In the genomic region with DNA sequence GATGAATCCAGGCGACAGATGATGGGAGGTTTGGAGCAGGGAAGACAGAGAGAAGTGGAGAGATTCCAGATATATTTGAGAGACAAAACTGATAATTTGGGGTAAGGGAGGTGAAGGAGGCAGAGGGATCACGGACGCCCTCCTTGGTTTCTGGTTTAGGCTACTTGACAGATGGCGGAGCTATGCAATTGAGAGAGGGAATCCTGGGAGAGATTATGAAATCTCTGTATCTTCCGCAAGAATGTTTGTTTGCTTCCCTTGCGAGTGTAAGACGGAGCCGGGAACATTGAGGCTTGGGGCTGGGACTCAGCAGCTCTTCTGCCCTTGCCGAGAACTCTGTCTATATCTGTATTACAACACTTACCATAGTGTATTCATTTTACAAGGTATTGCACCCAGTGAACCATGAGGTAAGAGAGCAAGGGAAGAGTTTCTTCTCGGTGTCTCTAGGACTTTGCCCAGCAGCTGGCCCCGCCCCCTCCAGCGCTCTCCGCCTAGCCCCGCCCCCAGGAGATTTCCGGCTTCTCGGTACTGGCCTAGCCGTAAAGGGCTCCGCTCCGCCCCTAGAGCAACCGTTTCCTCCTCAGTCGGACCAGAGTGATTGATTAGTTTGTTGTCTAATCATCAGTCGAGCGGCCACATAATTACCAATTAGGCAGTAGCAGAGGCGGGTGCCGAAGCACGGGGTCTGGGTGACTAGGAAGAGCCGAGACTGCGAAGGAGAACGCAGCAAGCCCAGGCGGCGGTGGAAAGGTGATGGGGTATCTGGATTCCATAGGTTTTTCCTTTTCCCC, we compare ENCODE assay signal across 1 cellular context.
TF ChIP-seq lines count a peak whose summit lies in the region.

A gene with protein sequence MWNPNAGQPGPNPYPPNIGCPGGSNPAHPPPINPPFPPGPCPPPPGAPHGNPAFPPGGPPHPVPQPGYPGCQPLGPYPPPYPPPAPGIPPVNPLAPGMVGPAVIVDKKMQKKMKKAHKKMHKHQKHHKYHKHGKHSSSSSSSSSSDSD (plus strand): TSS at position 695 of the 794 bp plus-strand sequence. CDS start 981 bp downstream, outside the sequence.

TF ChIP-seq in K562, 482 proteins besides CTCF, POLR2A, EP300 and RAD21 (continued from another document and continues in another):
- TF ChIP-seq, protein P1, sequence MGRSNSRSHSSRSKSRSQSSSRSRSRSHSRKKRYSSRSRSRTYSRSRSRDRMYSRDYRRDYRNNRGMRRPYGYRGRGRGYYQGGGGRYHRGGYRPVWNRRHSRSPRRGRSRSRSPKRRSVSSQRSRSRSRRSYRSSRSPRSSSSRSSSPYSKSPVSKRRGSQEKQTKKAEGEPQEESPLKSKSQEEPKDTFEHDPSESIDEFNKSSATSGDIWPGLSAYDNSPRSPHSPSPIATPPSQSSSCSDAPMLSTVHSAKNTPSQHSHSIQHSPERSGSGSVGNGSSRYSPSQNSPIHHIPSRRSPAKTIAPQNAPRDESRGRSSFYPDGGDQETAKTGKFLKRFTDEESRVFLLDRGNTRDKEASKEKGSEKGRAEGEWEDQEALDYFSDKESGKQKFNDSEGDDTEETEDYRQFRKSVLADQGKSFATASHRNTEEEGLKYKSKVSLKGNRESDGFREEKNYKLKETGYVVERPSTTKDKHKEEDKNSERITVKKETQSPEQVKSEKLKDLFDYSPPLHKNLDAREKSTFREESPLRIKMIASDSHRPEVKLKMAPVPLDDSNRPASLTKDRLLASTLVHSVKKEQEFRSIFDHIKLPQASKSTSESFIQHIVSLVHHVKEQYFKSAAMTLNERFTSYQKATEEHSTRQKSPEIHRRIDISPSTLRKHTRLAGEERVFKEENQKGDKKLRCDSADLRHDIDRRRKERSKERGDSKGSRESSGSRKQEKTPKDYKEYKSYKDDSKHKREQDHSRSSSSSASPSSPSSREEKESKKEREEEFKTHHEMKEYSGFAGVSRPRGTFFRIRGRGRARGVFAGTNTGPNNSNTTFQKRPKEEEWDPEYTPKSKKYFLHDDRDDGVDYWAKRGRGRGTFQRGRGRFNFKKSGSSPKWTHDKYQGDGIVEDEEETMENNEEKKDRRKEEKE (IDR thresholded peaks at IDR 0.05; ENCODE audit: borderline replicate concordance in 1 of 2, control insufficient read depth in 1 of 2, low read depth in 2 of 2, low read length in 1 of 2): no peak
- TF ChIP-seq TBL1XR1 (IDR thresholded peaks at IDR 0.05; ENCODE audit: low read length in 2 of 2): no peak
- TF ChIP-seq RUNX1 (IDR thresholded peaks at IDR 0.05; ENCODE audit: low read depth): no peak
- TF ChIP-seq HIVEP1 (CRISPR knock-in tag; IDR thresholded peaks at IDR 0.05): no peak
- TF ChIP-seq POLR3G (IDR thresholded peaks at IDR 0.05; ENCODE audit: extremely low read depth, insufficient read length, insufficient replicate concordance): no peak
- TF ChIP-seq, protein P2, sequence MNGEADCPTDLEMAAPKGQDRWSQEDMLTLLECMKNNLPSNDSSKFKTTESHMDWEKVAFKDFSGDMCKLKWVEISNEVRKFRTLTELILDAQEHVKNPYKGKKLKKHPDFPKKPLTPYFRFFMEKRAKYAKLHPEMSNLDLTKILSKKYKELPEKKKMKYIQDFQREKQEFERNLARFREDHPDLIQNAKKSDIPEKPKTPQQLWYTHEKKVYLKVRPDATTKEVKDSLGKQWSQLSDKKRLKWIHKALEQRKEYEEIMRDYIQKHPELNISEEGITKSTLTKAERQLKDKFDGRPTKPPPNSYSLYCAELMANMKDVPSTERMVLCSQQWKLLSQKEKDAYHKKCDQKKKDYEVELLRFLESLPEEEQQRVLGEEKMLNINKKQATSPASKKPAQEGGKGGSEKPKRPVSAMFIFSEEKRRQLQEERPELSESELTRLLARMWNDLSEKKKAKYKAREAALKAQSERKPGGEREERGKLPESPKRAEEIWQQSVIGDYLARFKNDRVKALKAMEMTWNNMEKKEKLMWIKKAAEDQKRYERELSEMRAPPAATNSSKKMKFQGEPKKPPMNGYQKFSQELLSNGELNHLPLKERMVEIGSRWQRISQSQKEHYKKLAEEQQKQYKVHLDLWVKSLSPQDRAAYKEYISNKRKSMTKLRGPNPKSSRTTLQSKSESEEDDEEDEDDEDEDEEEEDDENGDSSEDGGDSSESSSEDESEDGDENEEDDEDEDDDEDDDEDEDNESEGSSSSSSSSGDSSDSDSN (IDR thresholded peaks at IDR 0.05; ENCODE audit: borderline replicate concordance in 1 of 2, low read depth in 2 of 2, low read length in 2 of 2): no peak
- peak; percentile 33; the same call in 1 of the 2 replicates for TF ChIP-seq ARID1B (IDR thresholded peaks at IDR 0.05)
- TF ChIP-seq SMAD2 (IDR thresholded peaks at IDR 0.05; ENCODE audit: low read depth, low read length): no peak
- peak; percentile 49; the same call in 1 of the 2 replicates for TF ChIP-seq NFE2 (IDR thresholded peaks at IDR 0.05; ENCODE audit: low read depth)
- TF ChIP-seq MYC (IDR thresholded peaks at IDR 0.05; ENCODE audit: low read depth, low read length): peak; percentile 71
- peak; percentile 43; the same call in 1 of the 2 replicates for TF ChIP-seq MYC (CRISPR knock-in tag; IDR thresholded peaks at IDR 0.05; ENCODE audit: borderline replicate concordance, low read depth)
- no peak for TF ChIP-seq DDX20 (tag; IDR thresholded peaks at IDR 0.05; ENCODE audit: low read depth)
- no peak for TF ChIP-seq SLC30A9 (CRISPR knock-in tag; IDR thresholded peaks at IDR 0.05)
- TF ChIP-seq ATF1 (CRISPR knock-in tag; IDR thresholded peaks at IDR 0.05): no peak
- TF ChIP-seq ATF1 (tag; IDR thresholded peaks at IDR 0.05): no peak; the same call in 1 of the 2 replicates
- 0 out of 2 replicates have a peak, but pooled peaks have one; percentile 34 for TF ChIP-seq MEF2D (tag; conservative IDR thresholded peaks at IDR 0.05; ENCODE audit: low read depth)
- TF ChIP-seq, protein P3, sequence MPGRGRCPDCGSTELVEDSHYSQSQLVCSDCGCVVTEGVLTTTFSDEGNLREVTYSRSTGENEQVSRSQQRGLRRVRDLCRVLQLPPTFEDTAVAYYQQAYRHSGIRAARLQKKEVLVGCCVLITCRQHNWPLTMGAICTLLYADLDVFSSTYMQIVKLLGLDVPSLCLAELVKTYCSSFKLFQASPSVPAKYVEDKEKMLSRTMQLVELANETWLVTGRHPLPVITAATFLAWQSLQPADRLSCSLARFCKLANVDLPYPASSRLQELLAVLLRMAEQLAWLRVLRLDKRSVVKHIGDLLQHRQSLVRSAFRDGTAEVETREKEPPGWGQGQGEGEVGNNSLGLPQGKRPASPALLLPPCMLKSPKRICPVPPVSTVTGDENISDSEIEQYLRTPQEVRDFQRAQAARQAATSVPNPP (IDR thresholded peaks at IDR 0.05; ENCODE audit: borderline replicate concordance, insufficient read depth, insufficient read length): no peak
- no peak for TF ChIP-seq SMARCB1 (IDR thresholded peaks at IDR 0.05; ENCODE audit: insufficient read length, low read depth)
- TF ChIP-seq, protein P4, sequence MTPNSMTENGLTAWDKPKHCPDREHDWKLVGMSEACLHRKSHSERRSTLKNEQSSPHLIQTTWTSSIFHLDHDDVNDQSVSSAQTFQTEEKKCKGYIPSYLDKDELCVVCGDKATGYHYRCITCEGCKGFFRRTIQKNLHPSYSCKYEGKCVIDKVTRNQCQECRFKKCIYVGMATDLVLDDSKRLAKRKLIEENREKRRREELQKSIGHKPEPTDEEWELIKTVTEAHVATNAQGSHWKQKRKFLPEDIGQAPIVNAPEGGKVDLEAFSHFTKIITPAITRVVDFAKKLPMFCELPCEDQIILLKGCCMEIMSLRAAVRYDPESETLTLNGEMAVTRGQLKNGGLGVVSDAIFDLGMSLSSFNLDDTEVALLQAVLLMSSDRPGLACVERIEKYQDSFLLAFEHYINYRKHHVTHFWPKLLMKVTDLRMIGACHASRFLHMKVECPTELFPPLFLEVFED (CRISPR knock-in tag; conservative IDR thresholded peaks at IDR 0.05): no peak
- TF ChIP-seq, protein P5, sequence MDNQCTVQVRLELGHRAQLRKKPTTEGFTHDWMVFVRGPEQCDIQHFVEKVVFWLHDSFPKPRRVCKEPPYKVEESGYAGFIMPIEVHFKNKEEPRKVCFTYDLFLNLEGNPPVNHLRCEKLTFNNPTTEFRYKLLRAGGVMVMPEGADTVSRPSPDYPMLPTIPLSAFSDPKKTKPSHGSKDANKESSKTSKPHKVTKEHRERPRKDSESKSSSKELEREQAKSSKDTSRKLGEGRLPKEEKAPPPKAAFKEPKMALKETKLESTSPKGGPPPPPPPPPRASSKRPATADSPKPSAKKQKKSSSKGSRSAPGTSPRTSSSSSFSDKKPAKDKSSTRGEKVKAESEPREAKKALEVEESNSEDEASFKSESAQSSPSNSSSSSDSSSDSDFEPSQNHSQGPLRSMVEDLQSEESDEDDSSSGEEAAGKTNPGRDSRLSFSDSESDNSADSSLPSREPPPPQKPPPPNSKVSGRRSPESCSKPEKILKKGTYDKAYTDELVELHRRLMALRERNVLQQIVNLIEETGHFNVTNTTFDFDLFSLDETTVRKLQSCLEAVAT (IDR thresholded peaks at IDR 0.05): peak in 1 of 2 experiments; percentile 66; a peak in 1 of 4 replicates
- TF ChIP-seq RFX7 (CRISPR knock-in tag; IDR thresholded peaks at IDR 0.05): no peak
- TF ChIP-seq HNRNPL (IDR thresholded peaks at IDR 0.05; ENCODE audit: low read depth, low read length): no peak
- TF ChIP-seq, protein P6, sequence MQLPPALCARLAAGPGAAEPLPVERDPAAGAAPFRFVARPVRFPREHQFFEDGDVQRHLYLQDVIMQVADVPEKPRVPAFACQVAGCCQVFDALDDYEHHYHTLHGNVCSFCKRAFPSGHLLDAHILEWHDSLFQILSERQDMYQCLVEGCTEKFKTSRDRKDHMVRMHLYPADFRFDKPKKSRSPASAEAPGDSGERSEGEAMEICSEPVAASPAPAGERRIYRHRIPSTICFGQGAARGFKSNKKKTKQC (CRISPR knock-in tag; IDR thresholded peaks at IDR 0.05): no peak
- no peak for TF ChIP-seq SOX6 (IDR thresholded peaks at IDR 0.05)
- peak in 1 of 2 experiments; percentile 70; a peak in 1 of 3 replicates for TF ChIP-seq CBX3 (IDR thresholded peaks at IDR 0.05; ENCODE audit: borderline replicate concordance in 1 of 2, low read length in 2 of 2)
- TF ChIP-seq, protein P7, sequence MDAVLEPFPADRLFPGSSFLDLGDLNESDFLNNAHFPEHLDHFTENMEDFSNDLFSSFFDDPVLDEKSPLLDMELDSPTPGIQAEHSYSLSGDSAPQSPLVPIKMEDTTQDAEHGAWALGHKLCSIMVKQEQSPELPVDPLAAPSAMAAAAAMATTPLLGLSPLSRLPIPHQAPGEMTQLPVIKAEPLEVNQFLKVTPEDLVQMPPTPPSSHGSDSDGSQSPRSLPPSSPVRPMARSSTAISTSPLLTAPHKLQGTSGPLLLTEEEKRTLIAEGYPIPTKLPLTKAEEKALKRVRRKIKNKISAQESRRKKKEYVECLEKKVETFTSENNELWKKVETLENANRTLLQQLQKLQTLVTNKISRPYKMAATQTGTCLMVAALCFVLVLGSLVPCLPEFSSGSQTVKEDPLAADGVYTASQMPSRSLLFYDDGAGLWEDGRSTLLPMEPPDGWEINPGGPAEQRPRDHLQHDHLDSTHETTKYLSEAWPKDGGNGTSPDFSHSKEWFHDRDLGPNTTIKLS (IDR thresholded peaks at IDR 0.05; ENCODE audit: borderline replicate concordance, low read depth): no peak
- no peak for TF ChIP-seq SAFB2 (IDR thresholded peaks at IDR 0.05; ENCODE audit: borderline replicate concordance, low read depth, low read length, severe bottlenecking)
- TF ChIP-seq, protein P8, sequence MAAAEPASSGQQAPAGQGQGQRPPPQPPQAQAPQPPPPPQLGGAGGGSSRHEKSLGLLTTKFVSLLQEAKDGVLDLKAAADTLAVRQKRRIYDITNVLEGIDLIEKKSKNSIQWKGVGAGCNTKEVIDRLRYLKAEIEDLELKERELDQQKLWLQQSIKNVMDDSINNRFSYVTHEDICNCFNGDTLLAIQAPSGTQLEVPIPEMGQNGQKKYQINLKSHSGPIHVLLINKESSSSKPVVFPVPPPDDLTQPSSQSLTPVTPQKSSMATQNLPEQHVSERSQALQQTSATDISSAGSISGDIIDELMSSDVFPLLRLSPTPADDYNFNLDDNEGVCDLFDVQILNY (CRISPR knock-in tag; IDR thresholded peaks at IDR 0.05): no peak
- peak; percentile 77 for TF ChIP-seq KDM5B (IDR thresholded peaks at IDR 0.05; ENCODE audit: insufficient replicate concordance, low read depth, low read length)
- TF ChIP-seq ZNF561 (CRISPR knock-in tag; conservative IDR thresholded peaks at IDR 0.05): no peak
- TF ChIP-seq ZNF212 (CRISPR knock-in tag; IDR thresholded peaks at IDR 0.05): no peak
- TF ChIP-seq LEF1 (IDR thresholded peaks at IDR 0.05): peak; percentile 43; the same call in 1 of the 2 replicates
- TF ChIP-seq ZNF197 (CRISPR knock-in tag; IDR thresholded peaks at IDR 0.05; ENCODE audit: low read depth): no peak
- TF ChIP-seq SMC3 (conservative IDR thresholded peaks at IDR 0.05; ENCODE audit: insufficient read depth, low read depth, low read length): no peak
- no peak for TF ChIP-seq ZNF408 (CRISPR knock-in tag; IDR thresholded peaks at IDR 0.05; ENCODE audit: low read depth)
- TF ChIP-seq, protein P9, sequence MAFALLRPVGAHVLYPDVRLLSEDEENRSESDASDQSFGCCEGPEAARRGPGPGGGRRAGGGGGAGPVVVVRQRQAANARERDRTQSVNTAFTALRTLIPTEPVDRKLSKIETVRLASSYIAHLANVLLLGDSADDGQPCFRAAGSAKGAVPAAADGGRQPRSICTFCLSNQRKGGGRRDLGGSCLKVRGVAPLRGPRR (CRISPR knock-in tag; IDR thresholded peaks at IDR 0.05): no peak
- no peak for TF ChIP-seq KHSRP (IDR thresholded peaks at IDR 0.05)
- no peak; the same call in 1 of the 2 replicates for TF ChIP-seq PHF21A (IDR thresholded peaks at IDR 0.05; ENCODE audit: borderline replicate concordance, low read depth)
- TF ChIP-seq JUNB (CRISPR knock-in tag; conservative IDR thresholded peaks at IDR 0.05): no peak
- TF ChIP-seq HSF4 (CRISPR knock-in tag; IDR thresholded peaks at IDR 0.05; ENCODE audit: borderline replicate concordance): no peak
- TF ChIP-seq, protein P10, sequence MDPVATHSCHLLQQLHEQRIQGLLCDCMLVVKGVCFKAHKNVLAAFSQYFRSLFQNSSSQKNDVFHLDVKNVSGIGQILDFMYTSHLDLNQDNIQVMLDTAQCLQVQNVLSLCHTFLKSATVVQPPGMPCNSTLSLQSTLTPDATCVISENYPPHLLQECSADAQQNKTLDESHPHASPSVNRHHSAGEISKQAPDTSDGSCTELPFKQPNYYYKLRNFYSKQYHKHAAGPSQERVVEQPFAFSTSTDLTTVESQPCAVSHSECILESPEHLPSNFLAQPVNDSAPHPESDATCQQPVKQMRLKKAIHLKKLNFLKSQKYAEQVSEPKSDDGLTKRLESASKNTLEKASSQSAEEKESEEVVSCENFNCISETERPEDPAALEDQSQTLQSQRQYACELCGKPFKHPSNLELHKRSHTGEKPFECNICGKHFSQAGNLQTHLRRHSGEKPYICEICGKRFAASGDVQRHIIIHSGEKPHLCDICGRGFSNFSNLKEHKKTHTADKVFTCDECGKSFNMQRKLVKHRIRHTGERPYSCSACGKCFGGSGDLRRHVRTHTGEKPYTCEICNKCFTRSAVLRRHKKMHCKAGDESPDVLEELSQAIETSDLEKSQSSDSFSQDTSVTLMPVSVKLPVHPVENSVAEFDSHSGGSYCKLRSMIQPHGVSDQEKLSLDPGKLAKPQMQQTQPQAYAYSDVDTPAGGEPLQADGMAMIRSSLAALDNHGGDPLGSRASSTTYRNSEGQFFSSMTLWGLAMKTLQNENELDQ (CRISPR knock-in tag; IDR thresholded peaks at IDR 0.05; ENCODE audit: borderline replicate concordance): no peak
- TF ChIP-seq CREM (IDR thresholded peaks at IDR 0.05; ENCODE audit: low read depth): peak; percentile 55; the same call in 1 of the 2 replicates
